ENCODE assay signal across 21 cellular contexts in the genomic region with DNA sequence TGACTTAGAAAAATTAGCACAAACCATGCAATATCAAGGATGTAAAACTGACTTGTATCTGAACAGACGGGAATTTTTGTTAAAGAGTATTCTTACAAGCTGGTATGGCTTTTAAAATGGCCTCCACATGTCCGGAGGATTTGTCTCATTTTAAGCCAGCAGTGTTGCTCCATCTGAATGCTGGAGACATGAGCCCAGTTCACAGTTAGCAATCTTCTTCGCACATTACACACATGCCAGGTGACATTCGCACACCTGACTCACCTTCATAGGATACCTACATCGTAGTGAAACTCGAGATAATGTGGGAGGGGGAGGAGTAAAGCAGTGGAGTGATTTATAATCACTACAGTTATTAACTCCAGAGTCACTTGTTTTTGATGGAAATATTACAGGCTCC.
"Had no signal": no experiment of that assay in that cellular context is flagged by ENCODE, and none has a peak within 500 bp of the region (broad histone marks: within the 10 kb centered on the region; RNA-seq: fewer than 3 reads in every experiment).

No MANE protein-coding gene starts in this region.

- H3K36me3 ChIP-seq: esophagus squamous epithelium, gastrocnemius medialis, heart right ventricle, left lung, lower lobe of right lung had no signal

- H3K27ac ChIP-seq: coronary artery, dorsolateral prefrontal cortex, epithelial cell of prostate, esophagus squamous epithelium, gastrocnemius medialis, heart right ventricle, left lung, lower lobe of right lung had no signal

- H3K27me3 ChIP-seq: esophagus squamous epithelium, gastrocnemius medialis, heart right ventricle, left lung had no signal

- H3K4me3 ChIP-seq: coronary artery, dorsolateral prefrontal cortex, esophagus squamous epithelium, gastrocnemius medialis, heart right ventricle, left lung, lower lobe of right lung had no signal

- DNase-seq: dermis blood vessel endothelial cell; dorsolateral prefrontal cortex; effector CD4-positive, alpha-beta T cell; effector memory CD4-positive, alpha-beta T cell; erythroblast; esophagus squamous epithelium; foreskin fibroblast; foreskin melanocyte; gastrocnemius medialis; glutamatergic neuron; head of caudate nucleus; heart right ventricle; hippocampal formation; left cardiac atrium; left lung; left ventricle myocardium superior; lower lobe of right lung; mesenchymal stem cell; midbrain had no signal

- H3K9me3 ChIP-seq: esophagus squamous epithelium, gastrocnemius medialis, left lung, lower lobe of right lung had no signal

- H3K4me1 ChIP-seq: esophagus squamous epithelium, gastrocnemius medialis had no signal
